8 cellular contexts compared by ENCODE assay signal in the genomic region with DNA sequence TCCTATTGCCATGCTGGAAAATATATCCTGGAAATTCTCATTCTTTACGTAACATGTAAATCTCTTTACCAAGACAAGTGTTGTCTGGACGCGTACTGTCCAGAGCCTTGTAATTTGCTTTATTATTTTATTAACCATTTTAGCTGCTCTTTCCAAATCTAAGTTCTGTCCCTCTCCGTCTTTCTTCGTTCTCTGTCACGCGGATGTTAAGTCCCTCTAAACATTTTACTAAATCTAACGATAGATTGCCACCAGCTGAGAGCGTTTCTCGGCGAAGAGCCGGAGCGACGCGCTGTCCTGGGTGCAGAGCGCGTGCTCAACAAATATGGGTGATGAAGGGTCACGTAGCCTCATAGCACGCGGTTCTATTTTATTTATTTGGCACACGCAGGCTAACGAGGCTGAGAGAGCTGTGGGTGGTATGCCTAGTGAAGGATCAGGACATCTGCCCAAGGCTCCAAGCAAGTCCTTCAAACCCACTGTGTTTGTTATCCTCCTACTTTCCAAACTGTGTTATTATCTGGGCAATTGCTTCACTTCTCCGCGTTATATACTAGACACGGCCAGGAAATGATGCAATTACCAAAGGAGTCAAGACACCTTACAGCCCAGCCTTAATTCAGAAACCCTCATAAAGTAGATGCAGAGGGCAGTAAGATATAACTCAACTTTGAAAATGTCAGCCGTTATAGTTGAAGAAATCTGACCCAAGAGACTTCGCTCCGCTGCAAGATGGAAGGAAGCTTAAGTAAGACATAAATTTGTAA. TPM values are rescaled to one million over a fixed set of nuclear protein-coding genes. Genes with fewer than 3 reads are reported as not detected.
DNase-seq lines count a peak whose midpoint lies in the region; ATAC-seq, FAIRE-seq and TF ChIP-seq lines count a peak whose summit lies in the region.

No MANE protein-coding gene starts in this region.

- 0 out of 2 replicates have a peak, but pooled peaks cover under 1% of the 10 kb centered on the region for H3K4me1 ChIP-seq in ES-I3 (ENCODE audit: insufficient read depth, low read length)
- peaks cover 7% of the 10 kb centered on the region for H3K4me1 ChIP-seq in KMS-11 (ENCODE audit: low read depth, poor library complexity, severe bottlenecking)
- peaks cover 0 to 5% (median 0%) of the 10 kb centered on the region in 3 donors for H3K4me1 ChIP-seq in pancreas

- H3K27ac ChIP-seq in KMS-11 (peak overlapping the region; percentile 98), pancreas (peak overlapping the region; percentile 74 to 96 (median 89))

- no peaks in the 10 kb centered on the region for H4K20me1 ChIP-seq in KMS-11 (ENCODE audit: insufficient read depth)

- peak; percentile 75 for ATAC-seq in GM21825 (IDR thresholded peaks at IDR 0.05; ENCODE audit: unreplicated experiment)
- ATAC-seq in pancreas = peak; percentile 72 to 91 (median 84)

- peak overlapping the region; percentile 91 for H3K9ac ChIP-seq in ES-I3 (ENCODE audit: low read depth, low read length)
- peak overlapping the region; percentile 97 for H3K9ac ChIP-seq in KMS-11

- WGBS in pancreas, 2 donors = 0 to 1% methylated on average over 28 of the region's 28 CpGs

- no peaks in the 10 kb centered on the region for H3K79me2 ChIP-seq in KMS-11 (ENCODE audit: insufficient read depth, low read depth)

- H3K36me3 ChIP-seq in ES-I3 (ENCODE audit: insufficient read depth, low read length) (no peaks in the 10 kb centered on the region), KMS-11 (ENCODE audit: insufficient read depth) (no peaks in the 10 kb centered on the region), pancreas (no peaks in the 10 kb centered on the region)

- FAIRE-seq in pancreas (lab: Jason Lieb, UNC) = no peak

- peak overlapping the region; percentile 93 for H2AFZ ChIP-seq in KMS-11 (ENCODE audit: low read depth)

- H3K27me3 ChIP-seq in KMS-11 (ENCODE audit: insufficient read depth, low read depth) (no peaks in the 10 kb centered on the region), pancreas (no peaks in the 10 kb centered on the region)

- TF ChIP-seq CTCF in KMS-11 (conservative IDR thresholded peaks at IDR 0.05; ENCODE audit: low read depth, low read length) (no peak), pancreas (IDR thresholded peaks at IDR 0.05) (no peak)

- intact Hi-C loops in pancreas (cut with DNase I) = loop anchor here in 1 of 3 donors (10.0 kb wide), 1 partner anchor 174 kb away; a partner anchor contains a TSS

- H3K9me3 ChIP-seq in ES-I3 (ENCODE audit: control insufficient read depth, insufficient read depth, low read length) (no peaks in the 10 kb centered on the region), pancreas (no peaks in the 10 kb centered on the region)

- peak; percentile 76 for DNase-seq in RPMI7951 (ENCODE audit: low read depth)
- DNase-seq in activated effector memory CD4-positive, alpha-beta T cell treated with Interleukin-2 at 50 U/mL for 16 hours = peak; percentile 46
- peak; percentile 70 for DNase-seq in glomerular endothelial cell (ENCODE audit: extremely low read depth, low read depth, low spot score)
- peak in 5 of 6 donors; percentile 30 to 74 (median 56) for DNase-seq in pancreas
- no peak for DNase-seq in NCI-H1048 (lab: John Stamatoyannopoulos, UW)

- H3K4me2 ChIP-seq in KMS-11 = peak overlapping the region; percentile 91

- H3K4me3 ChIP-seq in KMS-11 (IDR thresholded peaks at IDR 0.05; ENCODE audit: insufficient read depth, low read depth, low read length) (no peak overlapping the region), pancreas (peak overlapping the region; percentile 31 to 54 (median 43))

RNA-seq across cellular contexts. Expression of a gene that starts 10.0 kb away (rescaled TPM):
- 12.8 and 17.9 TPM in 2 replicates for total RNA-seq in RPMI7951 (2014; rRNA removed; shearing (Covaris generic))
- 33.1 and 66.8 TPM in 2 replicates for total RNA-seq in glomerular endothelial cell
- total RNA-seq in pancreas = 10 to 100 TPM; 12.0 to 66.7 (median 15.5) TPM
- polyA plus RNA-seq in pancreas = 10 to 100 TPM in 1 of 2 donors, 1 to 10 TPM in 1; 7.4 to 10.4 TPM

RNA-seq across cellular contexts. Expression of a gene that starts 31.3 kb away (rescaled TPM):
- 0.10 and 0.36 TPM in 2 replicates for total RNA-seq in RPMI7951 (2014; rRNA removed; shearing (Covaris generic))
- 0.34 and 1.7 TPM in 2 replicates for total RNA-seq in glomerular endothelial cell
- total RNA-seq in pancreas = 1 to 10 TPM; 1.7 to 2.9 (median 2.0) TPM
- polyA plus RNA-seq in pancreas = 1 to 10 TPM; 1.3 to 1.6 TPM
